10 cellular contexts compared by ENCODE assay signal in genomic region chr22:46050451-46050845, GRCh38.
DNase-seq lines count a peak whose midpoint lies in the region; ATAC-seq and TF ChIP-seq lines count a peak whose summit lies in the region.
"Had no signal": no experiment of that assay in that cellular context is flagged by ENCODE, and none has a peak within 500 bp of the region (broad histone marks: within the 10 kb centered on the region; RNA-seq: fewer than 3 reads in every experiment).

No MANE protein-coding gene starts in this region.

- TF ChIP-seq POLR2A in ovary (IDR thresholded peaks at IDR 0.05), result no peak
- TF ChIP-seq POLR2A in vagina (IDR thresholded peaks at IDR 0.05), result no peak

- no peak for TF ChIP-seq EP300 in ovary (IDR thresholded peaks at IDR 0.05)

- H3K27ac ChIP-seq in heart right ventricle, result peak overlapping the region in 9 of 10 donors; percentile 98 to 100 (median 100)
- H3K27ac ChIP-seq in epithelial cell of prostate, result peak overlapping the region; percentile 54
- H3K27ac ChIP-seq in ovary, result peak overlapping the region; percentile 95 to 100
- peak overlapping the region; percentile 100 for H3K27ac ChIP-seq in vagina
- H3K27ac ChIP-seq: KMS-11 had no signal

- H3K36me3 ChIP-seq in heart right ventricle, result peaks cover 0 to 16% (median 0%) of the 10 kb centered on the region in 9 donors
- H3K36me3 ChIP-seq in ovary, result no peaks in the 10 kb centered on the region
- H3K36me3 ChIP-seq in vagina, result no peaks in the 10 kb centered on the region

- H3K4me1 ChIP-seq in heart right ventricle (peaks cover 29 to 90% (median 75%) of the 10 kb centered on the region in 9 donors), ovary (ENCODE audit: insufficient read depth) (peaks cover 38% of the 10 kb centered on the region), vagina (peaks cover 92% of the 10 kb centered on the region)

- intact Hi-C loops in heart right ventricle (cut with DNase I), result no loop called here
- intact Hi-C loops in left ventricle myocardium superior (cut with micrococcal nuclease), result no loop called here
- intact Hi-C loops in ovary (cut with DNase I), result no loop called here
- intact Hi-C loops in vagina (cut with DNase I), result no loop called here

- DNase-seq in heart right ventricle, result no peak
- no peak for DNase-seq in left ventricle myocardium superior
- no peak for DNase-seq in epithelial cell of prostate (ENCODE audit: low read depth, low spot score)
- peak in 3 of 5 donors; percentile 12 to 25 (median 21) for DNase-seq in ovary
- DNase-seq in vagina (ENCODE audit: extremely low spot score in 2 of 2), result no peak
- DNase-seq in activated T-cell treated with anti-CD3 and anti-CD28 coated beads, Interleukin-2, amount 50 U/mL, for 48 hours, result no peak
- no peak for DNase-seq in cerebellum (ENCODE audit: low spot score)
- DNase-seq: stimulated activated CD4-positive, alpha-beta T cell treated with anti-CD3 and anti-CD28 coated beads, Interleukin-4, amount 100 ng/mL, for 4 hours had no signal

- H3K4me3 ChIP-seq in heart right ventricle (no peak overlapping the region), ovary (no peak overlapping the region), vagina (no peak overlapping the region)

- 76 to 80% methylated on average over 7 of the region's 7 CpGs for WGBS in heart right ventricle, 2 donors
- 82 to 83% (median 82%) methylated on average over 7 of the region's 7 CpGs for WGBS in ovary, 3 donors

- no peaks in the 10 kb centered on the region for H3K9me3 ChIP-seq in heart right ventricle
- H3K9me3 ChIP-seq in ovary, result no peaks in the 10 kb centered on the region
- H3K9me3 ChIP-seq in vagina, result no peaks in the 10 kb centered on the region

- TF ChIP-seq CTCF in heart right ventricle (IDR thresholded peaks at IDR 0.05) (no peak), ovary (IDR thresholded peaks at IDR 0.05) (no peak), vagina (IDR thresholded peaks at IDR 0.05) (no peak)

- no peak for ATAC-seq in heart right ventricle
- no peak for ATAC-seq in left ventricle myocardium superior
- no peak for ATAC-seq in GM18858 (IDR thresholded peaks at IDR 0.05; ENCODE audit: unreplicated experiment)

- H3K27me3 ChIP-seq in heart right ventricle (no peaks in the 10 kb centered on the region), ovary (no peaks in the 10 kb centered on the region), vagina (no peaks in the 10 kb centered on the region)

Comparison
In these comparisons a context has a peak if more than half of its experiments do, and no peak if none do; other contexts are left out.
1. DNase-seq: peak in ovary (3 of 5); none in heart right ventricle (0 of 2), left ventricle myocardium superior (single experiment), epithelial cell of prostate (single experiment), vagina (0 of 2), activated T-cell treated with anti-CD3 and anti-CD28 coated beads, Interleukin-2, amount 50 U/mL, for 48 hours (0 of 2) and cerebellum (single experiment).
2. Peak in every context shown above with its lines, with median percentiles within 50 percentile points of each other: H3K27ac ChIP-seq.